Comparison of ENCODE assay signal across 1 cellular context in genomic region chr12:15706010-15706676, GRCh38.
TF ChIP-seq lines count a peak whose summit lies in the region.

No MANE protein-coding gene starts in this region.

TF ChIP-seq in WTC11, 78 proteins besides CTCF, POLR2A, EP300 and RAD21 (continued from another document):
- TF ChIP-seq HMGA2 (CRISPR knock-in tag; IDR thresholded peaks at IDR 0.05): no peak
TF ChIP-seq in WTC11: peak in this region for 0.
